8 cellular contexts compared by ENCODE assay signal in genomic region chr22:31211862-31212730, GRCh38. TPM values are rescaled to one million over a fixed set of nuclear protein-coding genes. Genes with fewer than 3 reads are reported as not detected.
DNase-seq lines count a peak whose midpoint lies in the region; ATAC-seq and TF ChIP-seq lines count a peak whose summit lies in the region.

LIMK2 (plus strand) TSS chr22:31212298; CDS start chr22:31212409, 111 bp downstream.

- H3K4me2 ChIP-seq in MM.1S (ENCODE audit: low read depth, low read length), result peak within 1 kb of the TSS; percentile 92

- H3K9me3 ChIP-seq in HAP-1, result no peaks in the 10 kb centered on the region
- no peaks in the 10 kb centered on the region for H3K9me3 ChIP-seq in MM.1S (replicated peaks; ENCODE audit: insufficient read depth, low read length)

- peak; percentile 87 for DNase-seq in G401 (ENCODE audit: low spot score)
- DNase-seq in HAP-1 (ENCODE audit: low spot score in 2 of 2), result peak; percentile 87 to 98
- DNase-seq in MM.1S, result peak; percentile 96
- peak; percentile 87 for DNase-seq in SHP77 treated with DMSO at 0.1 percent for 48 hours (lab: John Stamatoyannopoulos, UW)
- DNase-seq in activated effector memory CD4-positive, alpha-beta T cell treated with anti-CD3 and anti-CD28 coated beads, Interleukin-2, amount 50 U/mL, for 16 hours, result peak; percentile 99
- DNase-seq in fibroblast of the conjunctiva (ENCODE audit: low read depth), result peak; percentile 55
- DNase-seq in nephron progenitor cell, result peak; percentile 99
- peak; percentile 97 to 98 for DNase-seq in stimulated activated naive CD8-positive, alpha-beta T cell treated with anti-CD3 and anti-CD28 coated beads, Interleukin-15, amount 100 ng/mL, for 72 hours

- peaks cover 5% of the 10 kb centered on the region for H3K4me1 ChIP-seq in HAP-1
- peaks cover 23% of the 10 kb centered on the region for H3K4me1 ChIP-seq in MM.1S (ENCODE audit: low read length)

- peak within 1 kb of the TSS; percentile 89 for H3K4me3 Mint-ChIP-seq in nephron progenitor cell
- H3K4me3 Mint-ChIP-seq in stimulated activated naive CD8-positive, alpha-beta T cell treated with anti-CD3 and anti-CD28 coated beads, Interleukin-15, amount 100 ng/mL, for 72 hours, result peak within 1 kb of the TSS; percentile 85 to 91

- peaks cover 3% of the 10 kb centered on the region for H3F3A ChIP-seq in MM.1S (ENCODE audit: insufficient read depth, low read length)

- peaks cover 24% of the 10 kb centered on the region for H3K4me1 Mint-ChIP-seq in nephron progenitor cell
- H3K4me1 Mint-ChIP-seq in stimulated activated naive CD8-positive, alpha-beta T cell treated with anti-CD3 and anti-CD28 coated beads, Interleukin-15, amount 100 ng/mL, for 72 hours, result peaks cover 48% of the 10 kb centered on the region

- H3K27ac ChIP-seq in MM.1S (ENCODE audit: low read length), result peak within 1 kb of the TSS; percentile 40; the same call in 1 of the 2 replicates

- peaks cover 3% of the 10 kb centered on the region for H3K27me3 Mint-ChIP-seq in nephron progenitor cell (ENCODE audit: low read depth, poor library complexity)
- H3K27me3 Mint-ChIP-seq in stimulated activated naive CD8-positive, alpha-beta T cell treated with anti-CD3 and anti-CD28 coated beads, Interleukin-15, amount 100 ng/mL, for 72 hours, result no peaks in the 10 kb centered on the region

- peak; percentile 98 for ATAC-seq in stimulated activated naive CD8-positive, alpha-beta T cell treated with anti-CD3 and anti-CD28 coated beads, Interleukin-15, amount 100 ng/mL, for 72 hours

- H3K9ac ChIP-seq in MM.1S (ENCODE audit: low read length), result peak within 1 kb of the TSS; percentile 92

- TF ChIP-seq CTCF in MM.1S (IDR thresholded peaks at IDR 0.05; ENCODE audit: low read length) (peak; percentile 88), nephron progenitor cell (IDR thresholded peaks at IDR 0.05) (peak; percentile 73)

- H3K4me3 ChIP-seq in HAP-1 (peak within 1 kb of the TSS; percentile 92), MM.1S (ENCODE audit: low read length) (peak within 1 kb of the TSS; percentile 98)

- no peaks in the 10 kb centered on the region for H4K20me1 ChIP-seq in MM.1S (ENCODE audit: insufficient read depth, low read length)

- peak within 1 kb of the TSS; percentile 99 for H2AFZ ChIP-seq in MM.1S (ENCODE audit: low read length)

- H3K79me2 ChIP-seq in MM.1S (ENCODE audit: low read length), result peaks cover 50% of the 10 kb centered on the region

- H3K36me3 ChIP-seq in HAP-1 (replicated peaks) (no peaks in the 10 kb centered on the region), MM.1S (replicated peaks; ENCODE audit: insufficient read depth, low read length) (no peaks in the 10 kb centered on the region)

- H3K27ac Mint-ChIP-seq in nephron progenitor cell, result no peak within 1 kb of the TSS
- H3K27ac Mint-ChIP-seq in stimulated activated naive CD8-positive, alpha-beta T cell treated with anti-CD3 and anti-CD28 coated beads, Interleukin-15, amount 100 ng/mL, for 72 hours, result peak within 1 kb of the TSS; percentile 89 to 97

- no peaks in the 10 kb centered on the region for H3K9me3 Mint-ChIP-seq in nephron progenitor cell
- H3K9me3 Mint-ChIP-seq in stimulated activated naive CD8-positive, alpha-beta T cell treated with anti-CD3 and anti-CD28 coated beads, Interleukin-15, amount 100 ng/mL, for 72 hours, result no peaks in the 10 kb centered on the region

- H3K27me3 ChIP-seq in HAP-1 (ENCODE audit: low read depth), result no peaks in the 10 kb centered on the region
- no peaks in the 10 kb centered on the region for H3K27me3 ChIP-seq in MM.1S (replicated peaks; ENCODE audit: insufficient read depth, low read length)

- in situ Hi-C loops in G401 (cut with HindIII; ENCODE audit: low sequenced_read_pairs) (no loop called here), HAP-1 (cut with MboI; ENCODE audit: low sequenced_read_pairs) (no loop called here)

- H3K36me3 Mint-ChIP-seq in nephron progenitor cell (ENCODE audit: low read depth), result peaks cover 16% of the 10 kb centered on the region

- H3K9me2 ChIP-seq in MM.1S (replicated peaks; ENCODE audit: insufficient read depth, low read length), result no peaks in the 10 kb centered on the region

RNA-seq across cellular contexts. Expression of gene LIMK2, which starts in this region (rescaled TPM):
- 49.9 and 58.0 TPM in 2 replicates for total RNA-seq in G401 (2014; rRNA removed; shearing (Covaris generic))

Comparison
In these comparisons a context has a peak if more than half of its experiments do, and no peak if none do; other contexts are left out.
1. Peak in every context shown above with its lines: DNase-seq, ATAC-seq, H3K4me3 ChIP-seq and H3K27ac ChIP-seq.